Comparison of ENCODE assay signal across 24 cellular contexts in genomic region chr12:86212970-86213369, GRCh38. TPM values are rescaled to one million over a fixed set of nuclear protein-coding genes. Genes with fewer than 3 reads are reported as not detected.
A peak's percentile ranks its signal among the peaks of the same experiment; 100 is the strongest.
DNase-seq lines count a peak whose midpoint lies in the region; ATAC-seq, FAIRE-seq and TF ChIP-seq lines count a peak whose summit lies in the region.
"Had no signal": no experiment of that assay in that cellular context is flagged by ENCODE, and none has a peak within 500 bp of the region (broad histone marks: within the 10 kb centered on the region; RNA-seq: fewer than 3 reads in every experiment).

No MANE protein-coding gene starts in this region.

- no peak for TF ChIP-seq CTCF in A673 (conservative IDR thresholded peaks at IDR 0.05; ENCODE audit: low read depth, low read length)
- no peak for TF ChIP-seq CTCF in endothelial cell of umbilical vein (IDR thresholded peaks at IDR 0.05; ENCODE audit: extremely low read depth in 1 of 2, insufficient read depth in 1 of 2, low read depth in 1 of 2, low read length in 2 of 2)
- no peak for TF ChIP-seq CTCF in pancreas (IDR thresholded peaks at IDR 0.05)

- H3K9me3 ChIP-seq in A673 (ENCODE audit: low read depth, low read length, poor library complexity, severe bottlenecking) = no peaks in the 10 kb centered on the region
- H3K9me3 ChIP-seq in endothelial cell of umbilical vein (replicated peaks; ENCODE audit: control insufficient read depth, insufficient read depth, low read length) = no peaks in the 10 kb centered on the region
- no peaks in the 10 kb centered on the region for H3K9me3 ChIP-seq in naive thymus-derived CD4-positive, alpha-beta T cell (ENCODE audit: control insufficient read depth in 2 of 3, low read length in 3 of 3)
- no peaks in the 10 kb centered on the region for H3K9me3 ChIP-seq in pancreas
- H3K9me3 ChIP-seq: BE2C; BLaER1 treated with 17β-estradiol and CSF1 and Interleukin-3, amounts not matched to agents 10 nM and 100 nM had no signal

- DNase-seq in A673 (ENCODE audit: low spot score) (peak; percentile 60), endothelial cell of umbilical vein (ENCODE audit: low read depth, low spot score) (peak; percentile 14), sciatic nerve (ENCODE audit: low spot score) (no peak), pancreas (no peak)
- no peak for DNase-seq in naive thymus-derived CD4-positive, alpha-beta T cell
- DNase-seq: ACHN; AML-193; BE2C; CD4-positive, alpha-beta T cell; CD8-positive, alpha-beta memory T cell; DMS 273 treated with DMSO at 0.1 percent for 48 hours; DMS79; EL; GDM1; H9 had no signal

- H3K36me3 ChIP-seq in A673 (ENCODE audit: insufficient read depth, low read length, poor library complexity, severe bottlenecking) (no peaks in the 10 kb centered on the region), endothelial cell of umbilical vein (ENCODE audit: control insufficient read depth in 2 of 2, extremely low read depth in 1 of 2, insufficient read depth in 2 of 2, low read length in 2 of 2) (no peaks in the 10 kb centered on the region), pancreas (no peaks in the 10 kb centered on the region)
- H3K36me3 ChIP-seq in naive thymus-derived CD4-positive, alpha-beta T cell (ENCODE audit: control insufficient read depth in 2 of 3, insufficient read depth in 3 of 3, low read length in 3 of 3) = no peaks in the 10 kb centered on the region
- H3K36me3 ChIP-seq: BE2C; BLaER1 treated with 17β-estradiol and CSF1 and Interleukin-3, amounts not matched to agents 10 nM and 100 nM had no signal

- dilution Hi-C loops in endothelial cell of umbilical vein (cut with MboI; ENCODE audit: extremely low pct_ligation_motif_present, low sequenced_read_pairs) = no loop called here

- H3K27ac Mint-ChIP-seq in naive thymus-derived CD4-positive, alpha-beta T cell = no peak overlapping the region
- H3K27ac Mint-ChIP-seq: CD14-positive monocyte; CD4-positive, alpha-beta T cell; CD8-positive, alpha-beta memory T cell; GM23338; H9 had no signal

- no peak overlapping the region for H3K4me3 Mint-ChIP-seq in naive thymus-derived CD4-positive, alpha-beta T cell
- H3K4me3 Mint-ChIP-seq: CD14-positive monocyte; CD4-positive, alpha-beta T cell; CD8-positive, alpha-beta memory T cell; GM23338; H9 had no signal

- no peak overlapping the region for H3K9ac ChIP-seq in endothelial cell of umbilical vein (replicated peaks; ENCODE audit: extremely low read depth, insufficient read depth, low read length)
- H3K9ac ChIP-seq: BLaER1 treated with 17β-estradiol and CSF1 and Interleukin-3, amounts not matched to agents 10 nM and 100 nM had no signal

- CTCF ChIA-PET in A673 (lab: Charles Lee) = interaction anchor here (0.8 kb wide), 1 partner anchor 27 kb away, joined by 3 read pairs; no protein-coding TSS in a partner anchor
- CTCF ChIA-PET in endothelial cell of umbilical vein (lab: Charles Lee) = interaction anchor here (1.0 to 2.1 kb wide), 2 partner anchors 8 to 10 kb away, joined by 3 to 5 read pairs; no protein-coding TSS in a partner anchor
- CTCF ChIA-PET in naive thymus-derived CD4-positive, alpha-beta T cell (lab: Charles Lee) = no interaction called here

- H3K9me1 ChIP-seq in endothelial cell of umbilical vein (replicated peaks; ENCODE audit: control insufficient read depth, extremely low read depth, insufficient read depth, low read length) = no peaks in the 10 kb centered on the region

- ATAC-seq in SK-N-SH treated with all-trans-retinoic acid at 6 μM for 48 hours (peak; percentile 69), sciatic nerve (no peak), pancreas (no peak)
- ATAC-seq in naive thymus-derived CD4-positive, alpha-beta T cell = no peak
- ATAC-seq: GM12878, GM23338, HCT116 had no signal

- no peaks in the 10 kb centered on the region for H4K20me1 ChIP-seq in endothelial cell of umbilical vein (replicated peaks; ENCODE audit: control insufficient read depth, extremely low read depth, insufficient read depth, low read length)
- H4K20me1 ChIP-seq: BLaER1 treated with 17β-estradiol and CSF1 and Interleukin-3, amounts not matched to agents 10 nM and 100 nM had no signal

- WGBS in pancreas, 2 donors = 67 to 83% methylated on average over 2 of the region's 2 CpGs

- no peaks in the 10 kb centered on the region for H3K4me1 Mint-ChIP-seq in naive thymus-derived CD4-positive, alpha-beta T cell
- H3K4me1 Mint-ChIP-seq: CD14-positive monocyte; CD8-positive, alpha-beta memory T cell; GM23338 had no signal

- H3K4me2 ChIP-seq in endothelial cell of umbilical vein (ENCODE audit: insufficient read depth, low read length) = no peak overlapping the region
- H3K4me2 ChIP-seq: BLaER1 treated with 17β-estradiol and CSF1 and Interleukin-3, amounts not matched to agents 10 nM and 100 nM; GM23338 had no signal

- no peaks in the 10 kb centered on the region for H3K79me2 ChIP-seq in endothelial cell of umbilical vein (ENCODE audit: control insufficient read depth, insufficient read depth, low read length)

- intact Hi-C loops in A673 (cut with micrococcal nuclease; ENCODE audit: unreplicated experiment) (no loop called here), endothelial cell of umbilical vein (cut with micrococcal nuclease) (no loop called here), sciatic nerve (cut with DNase I) (no loop called here), pancreas (cut with DNase I) (no loop called here)
- intact Hi-C loops in naive thymus-derived CD4-positive, alpha-beta T cell (cut with micrococcal nuclease) = no loop called here

- H3K27me3 ChIP-seq in A673 (replicated peaks; ENCODE audit: insufficient read depth, low read depth, low read length, poor library complexity) (no peaks in the 10 kb centered on the region), endothelial cell of umbilical vein (ENCODE audit: control insufficient read depth in 2 of 2, insufficient read depth in 2 of 2, low read length in 2 of 2) (no peaks in the 10 kb centered on the region), pancreas (no peaks in the 10 kb centered on the region)
- no peaks in the 10 kb centered on the region for H3K27me3 ChIP-seq in naive thymus-derived CD4-positive, alpha-beta T cell (ENCODE audit: control insufficient read depth in 2 of 2, insufficient read depth in 2 of 2, low read length in 2 of 2)
- H3K27me3 ChIP-seq: BE2C; BLaER1 treated with 17β-estradiol and CSF1 and Interleukin-3, amounts not matched to agents 10 nM and 100 nM had no signal

- POLR2A ChIA-PET in A673 (lab: Charles Lee; ENCODE audit: low non-redundant PET) (no interaction called here), endothelial cell of umbilical vein (lab: Charles Lee) (no interaction called here)
- POLR2A ChIA-PET in naive thymus-derived CD4-positive, alpha-beta T cell (lab: Charles Lee) = no interaction called here

- FAIRE-seq in endothelial cell of umbilical vein (lab: Jason Lieb, UNC) (no peak), pancreas (lab: Jason Lieb, UNC) (no peak)
- FAIRE-seq: A204.1, D721Med, GM12878 had no signal

- no peak for TF ChIP-seq POLR2A in endothelial cell of umbilical vein (IDR thresholded peaks at IDR 0.05; ENCODE audit: low read depth, low read length)

- H3K9me3 Mint-ChIP-seq in naive thymus-derived CD4-positive, alpha-beta T cell = peaks cover 0 to 24% (median 5%) of the 10 kb centered on the region in 11 donors
- H3K9me3 Mint-ChIP-seq: GM23338, H9 had no signal

- no peaks in the 10 kb centered on the region for H3K27me3 Mint-ChIP-seq in naive thymus-derived CD4-positive, alpha-beta T cell
- H3K27me3 Mint-ChIP-seq: CD4-positive, alpha-beta T cell; CD8-positive, alpha-beta memory T cell had no signal

- no TSS peak for BruUV-seq in A673 (replicated peaks; lab: Mats Ljungman, UMichigan)
- no TSS peak for BruUV-seq in endothelial cell of umbilical vein (replicated peaks; lab: Mats Ljungman, UMichigan)

- no peak overlapping the region for H3K4me3 ChIP-seq in A673 (ENCODE audit: low read depth, low read length, poor library complexity, severe bottlenecking)
- no peak overlapping the region for H3K4me3 ChIP-seq in endothelial cell of umbilical vein (replicated peaks in 1 of 3; ENCODE audit: insufficient read depth in 1 of 3, low read depth in 1 of 3, low read length in 3 of 3)
- no peak overlapping the region for H3K4me3 ChIP-seq in naive thymus-derived CD4-positive, alpha-beta T cell (ENCODE audit: low read length)
- no peak overlapping the region for H3K4me3 ChIP-seq in pancreas
- H3K4me3 ChIP-seq: BLaER1 treated with 17β-estradiol and CSF1 and Interleukin-3, amounts not matched to agents 10 nM and 100 nM; GM12878; GM23338 had no signal

- peak overlapping the region; percentile 21 for H3K27ac ChIP-seq in A673 (ENCODE audit: low read depth, low read length, poor library complexity, severe bottlenecking)
- no peak overlapping the region for H3K27ac ChIP-seq in endothelial cell of umbilical vein (ENCODE audit: insufficient read depth, low read depth, low read length)
- H3K27ac ChIP-seq in naive thymus-derived CD4-positive, alpha-beta T cell (ENCODE audit: low read depth, low read length) = no peak overlapping the region
- H3K27ac ChIP-seq in pancreas = no peak overlapping the region
- H3K27ac ChIP-seq: 22Rv1; BLaER1 treated with 17β-estradiol and CSF1 and Interleukin-3, amounts not matched to agents 10 nM and 100 nM had no signal

- H2AFZ ChIP-seq in endothelial cell of umbilical vein (ENCODE audit: low read depth, low read length) = no peak overlapping the region
- H2AFZ ChIP-seq: GM23338 had no signal

- H3K36me3 Mint-ChIP-seq in naive thymus-derived CD4-positive, alpha-beta T cell = no peaks in the 10 kb centered on the region
- H3K36me3 Mint-ChIP-seq: CD14-positive monocyte; CD8-positive, alpha-beta memory T cell had no signal

- H3K4me1 ChIP-seq in A673 (ENCODE audit: insufficient read depth, low read length, poor library complexity, severe bottlenecking) (peaks cover 5% of the 10 kb centered on the region), endothelial cell of umbilical vein (ENCODE audit: control insufficient read depth, extremely low read depth, insufficient read depth, low read length) (no peaks in the 10 kb centered on the region), pancreas (no peaks in the 10 kb centered on the region)
- H3K4me1 ChIP-seq in naive thymus-derived CD4-positive, alpha-beta T cell (ENCODE audit: control insufficient read depth in 2 of 2, insufficient read depth in 2 of 2, low read length in 2 of 2) = no peaks in the 10 kb centered on the region
- H3K4me1 ChIP-seq: BE2C; BLaER1 treated with 17β-estradiol and CSF1 and Interleukin-3, amounts not matched to agents 10 nM and 100 nM had no signal

RNA-seq across cellular contexts. Expression of gene MGAT4C, which starts 43.2 kb away (rescaled TPM):
- total RNA-seq in A673 (2021) = 10.3 and 15.8 TPM in 2 replicates
- total RNA-seq in endothelial cell of umbilical vein = not detected in 2 replicates
- not detected in 2 replicates for polyA plus RNA-seq in endothelial cell of umbilical vein
- polyA plus RNA-seq in endothelial cell of umbilical vein (2011; cell fraction: cytosol; rRNA removed) = not detected in 2 replicates
- polyA plus RNA-seq in endothelial cell of umbilical vein (2011; cell fraction: nucleus; rRNA removed) = not detected in 2 replicates
- polyA plus RNA-seq in endothelial cell of umbilical vein (2012) = not detected in 2 replicates
- polyA minus RNA-seq in endothelial cell of umbilical vein = not detected in 2 replicates
- not detected for polyA minus RNA-seq in endothelial cell of umbilical vein (2011; cell fraction: cytosol; rRNA and poly(A)+ RNA removed)
- under 0.01 TPM in 1 of 2 replicates, not detected in the other for polyA minus RNA-seq in endothelial cell of umbilical vein (2011; cell fraction: nucleus; rRNA and poly(A)+ RNA removed)
- not detected for total RNA-seq in naive thymus-derived CD4-positive, alpha-beta T cell
- polyA plus RNA-seq in naive thymus-derived CD4-positive, alpha-beta T cell = not detected
- 0.71 TPM for total RNA-seq in sciatic nerve
- total RNA-seq in pancreas = under 1 TPM; 0.06 to 0.55 (median 0.19) TPM
- under 1 TPM; 0.57 to 0.92 TPM for polyA plus RNA-seq in pancreas
- total RNA-seq: CD4-positive, alpha-beta T cell; CD8-positive, alpha-beta memory T cell; GM12878 had no signal
- polyA plus RNA-seq: CD14-positive monocyte; CD8-positive, alpha-beta memory T cell; GM12878 had no signal

Comparison
In these comparisons a context has a peak if more than half of its experiments do, and no peak if none do; other contexts are left out.
1. DNase-seq: peak in A673 (single experiment) and endothelial cell of umbilical vein (single experiment); none in naive thymus-derived CD4-positive, alpha-beta T cell (0 of 9), sciatic nerve (single experiment) and pancreas (0 of 6).